Comparison of ENCODE assay signal across 10 cellular contexts in the genomic region with DNA sequence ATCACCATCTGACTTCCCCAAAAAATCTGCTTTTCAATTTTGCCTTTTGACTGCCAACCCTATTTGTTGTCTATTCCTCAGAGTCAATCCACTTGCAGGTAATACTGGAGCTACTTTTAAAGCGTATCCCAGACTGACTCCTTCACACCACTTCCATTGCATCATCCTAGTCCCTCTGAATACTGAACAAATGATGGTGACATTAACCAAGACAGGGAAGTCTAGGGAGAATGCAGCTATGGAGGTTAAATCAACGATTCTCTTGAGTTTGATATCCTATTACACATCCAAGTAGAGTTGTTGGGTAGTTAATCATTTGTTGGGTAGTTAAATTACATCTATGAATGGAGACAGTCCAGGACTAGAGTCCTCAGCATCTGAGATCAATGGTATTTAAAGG. TPM values are rescaled to one million over a fixed set of nuclear protein-coding genes. Genes with fewer than 3 reads are reported as not detected.
DNase-seq lines count a peak whose midpoint lies in the region; ATAC-seq lines count a peak whose summit lies in the region.
"Had no signal": no experiment of that assay in that cellular context is flagged by ENCODE, and none has a peak within 500 bp of the region (broad histone marks: within the 10 kb centered on the region; RNA-seq: fewer than 3 reads in every experiment).

No MANE protein-coding gene starts in this region.

- no peaks in the 10 kb centered on the region for H3K27me3 ChIP-seq in adipocyte (replicated peaks; ENCODE audit: control insufficient read depth, insufficient read depth, low read length)
- no peaks in the 10 kb centered on the region for H3K27me3 ChIP-seq in mesendoderm (ENCODE audit: insufficient read depth, low read length, poor library complexity)

- no peak overlapping the region for H2AK5ac ChIP-seq in mesendoderm (ENCODE audit: low read length)

- H3K9me3 ChIP-seq in adipocyte (ENCODE audit: control insufficient read depth, low read length) = no peaks in the 10 kb centered on the region

- H3K23ac ChIP-seq in mesendoderm (ENCODE audit: low read length) = no peak overlapping the region

- H4K5ac ChIP-seq in mesendoderm (ENCODE audit: low read length) = no peak overlapping the region

- no peak overlapping the region for H3K18ac ChIP-seq in mesendoderm (ENCODE audit: low read length)

- no peak overlapping the region for H2BK120ac ChIP-seq in mesendoderm (ENCODE audit: low read depth, low read length)

- H2BK5ac ChIP-seq in mesendoderm (ENCODE audit: low read length) = no peak overlapping the region

- peaks cover 42% of the 10 kb centered on the region for H3K4me1 Mint-ChIP-seq in stimulated activated naive CD8-positive, alpha-beta T cell treated with anti-CD3 and anti-CD28 coated beads, Interleukin-15, Interleukin-2, amounts not matched to agents 100 ng/mL and 50 ng/mL, for 24 hours (ENCODE audit: low read depth)

- no peak overlapping the region for H3K56ac ChIP-seq in mesendoderm (ENCODE audit: low read length)

- peak overlapping the region; percentile 16 for H3K4ac ChIP-seq in mesendoderm (ENCODE audit: low read depth, low read length)

- H3K4me3 Mint-ChIP-seq in stimulated activated naive CD8-positive, alpha-beta T cell treated with anti-CD3 and anti-CD28 coated beads, Interleukin-15, Interleukin-2, amounts not matched to agents 100 ng/mL and 50 ng/mL, for 24 hours = peak overlapping the region; percentile 84

- no peak overlapping the region for H3K9ac ChIP-seq in adipocyte (ENCODE audit: low read length)
- no peak overlapping the region for H3K9ac ChIP-seq in mesendoderm (ENCODE audit: low read length)

- H3K27me3 Mint-ChIP-seq in stimulated activated naive CD8-positive, alpha-beta T cell treated with anti-CD3 and anti-CD28 coated beads, Interleukin-15, Interleukin-2, amounts not matched to agents 100 ng/mL and 50 ng/mL, for 24 hours = no peaks in the 10 kb centered on the region

- peaks cover 7% of the 10 kb centered on the region for H3K36me3 ChIP-seq in adipocyte (ENCODE audit: control insufficient read depth, insufficient read depth, low read length, severe bottlenecking)
- no peaks in the 10 kb centered on the region for H3K36me3 ChIP-seq in mesendoderm (ENCODE audit: control insufficient read depth, insufficient read depth, low read length)

- H3K4me1 ChIP-seq in adipocyte (ENCODE audit: control insufficient read depth, insufficient read depth, low read length) (peaks cover 68% of the 10 kb centered on the region), mesendoderm (ENCODE audit: control insufficient read depth, low read depth, low read length) (peaks cover 2% of the 10 kb centered on the region)

- H3K27ac Mint-ChIP-seq in stimulated activated naive CD8-positive, alpha-beta T cell treated with anti-CD3 and anti-CD28 coated beads, Interleukin-15, Interleukin-2, amounts not matched to agents 100 ng/mL and 50 ng/mL, for 24 hours = peak overlapping the region; percentile 19

- WGBS in mesendoderm (ENCODE audit: extremely low coverage, insufficient coverage, low lambda C conversion rate) = no CpG with 5 or more reads among the region's 2 CpGs

- H3K79me2 ChIP-seq in mesendoderm (ENCODE audit: control insufficient read depth, insufficient read depth, low read length) = no peaks in the 10 kb centered on the region

- H3K4me2 ChIP-seq in mesendoderm (ENCODE audit: low read length) = peak overlapping the region; percentile 6

- no peaks in the 10 kb centered on the region for H3K9me3 Mint-ChIP-seq in stimulated activated naive CD8-positive, alpha-beta T cell treated with anti-CD3 and anti-CD28 coated beads, Interleukin-15, Interleukin-2, amounts not matched to agents 100 ng/mL and 50 ng/mL, for 24 hours

- ATAC-seq in stimulated activated naive CD8-positive, alpha-beta T cell treated with anti-CD3 and anti-CD28 coated beads, Interleukin-15, Interleukin-2, amounts not matched to agents 100 U/mL and 50 U/mL, for 24 hours = no peak
- ATAC-seq in esophagus mucosa (no peak), HG03039 (IDR thresholded peaks at IDR 0.05; ENCODE audit: unreplicated experiment) (no peak)

- H3K79me1 ChIP-seq in mesendoderm (ENCODE audit: low read length) = peaks cover 2% of the 10 kb centered on the region

- H3K36me3 Mint-ChIP-seq in stimulated activated naive CD8-positive, alpha-beta T cell treated with anti-CD3 and anti-CD28 coated beads, Interleukin-15, Interleukin-2, amounts not matched to agents 100 ng/mL and 50 ng/mL, for 24 hours (ENCODE audit: low read depth) = peaks cover 28% of the 10 kb centered on the region

- H2BK15ac ChIP-seq in mesendoderm (replicated peaks; ENCODE audit: low read depth) = no peak overlapping the region

- H3K4me3 ChIP-seq in adipocyte (ENCODE audit: low read length) = peak overlapping the region; percentile 87
- H3K4me3 ChIP-seq in mesendoderm (ENCODE audit: low read length) = no peak overlapping the region

- H4K8ac ChIP-seq in mesendoderm (ENCODE audit: low read depth, low read length) = no peak overlapping the region

- no peak overlapping the region for H3K27ac ChIP-seq in mesendoderm (ENCODE audit: low read depth, low read length)

- DNase-seq in stimulated activated naive CD8-positive, alpha-beta T cell treated with anti-CD3 and anti-CD28 coated beads, Interleukin-15, Interleukin-2, amounts not matched to agents 100 U/mL and 50 U/mL, for 24 hours = no peak
- DNase-seq in adipocyte (ENCODE audit: low read depth) = no peak
- DNase-seq in mesendoderm = no peak
- no peak for DNase-seq in NOMO-1 treated with DMSO at 0.1 percent for 48 hours (lab: John Stamatoyannopoulos, UW; ENCODE audit: unreplicated experiment)
- no peak for DNase-seq in GM19240 (ENCODE audit: insufficient read length, low spot score)
- DNase-seq: activated CD4-positive, alpha-beta T cell treated with anti-CD3 and anti-CD28 coated beads, Interleukin-2, amount 50 U/mL, for 1 hour; DMS79 had no signal

RNA-seq across cellular contexts. Expression of a gene that starts 2.0 kb away (rescaled TPM):
- 5.6 TPM for polyA plus RNA-seq in mesendoderm (2013, experiment 1 of 2)
- 5.9 TPM for polyA plus RNA-seq in mesendoderm (2013, experiment 2 of 2)
- 19.0 TPM for total RNA-seq in esophagus mucosa
